19 cellular contexts compared by ENCODE assay signal in the genomic region with DNA sequence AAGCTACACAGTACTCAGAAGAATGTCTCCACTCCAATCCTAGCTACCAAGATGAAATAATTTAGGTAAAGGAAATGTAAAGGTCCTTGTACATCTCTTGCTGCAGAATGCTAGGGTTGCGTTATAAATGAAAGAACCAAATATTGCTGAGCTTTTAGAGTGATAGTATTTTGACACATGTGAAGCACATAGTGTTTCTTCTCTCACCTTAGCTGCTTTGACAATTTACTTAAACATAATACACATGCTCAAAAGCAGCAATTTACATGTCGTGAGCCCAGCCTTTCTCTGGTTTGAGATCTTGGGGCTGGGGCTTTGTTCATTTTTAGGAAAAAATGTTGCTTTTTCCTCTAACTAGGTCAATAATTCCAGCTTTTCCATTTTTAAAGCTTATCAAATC.
DNase-seq lines count a peak whose midpoint lies in the region; ATAC-seq, FAIRE-seq and TF ChIP-seq lines count a peak whose summit lies in the region.
"Had no signal": no experiment of that assay in that cellular context is flagged by ENCODE, and none has a peak within 500 bp of the region (broad histone marks: within the 10 kb centered on the region; RNA-seq: fewer than 3 reads in every experiment).

No MANE protein-coding gene starts in this region.

- TF ChIP-seq CTCF in fibroblast of lung (conservative IDR thresholded peaks at IDR 0.05 in 1 of 2, IDR thresholded peaks at IDR 0.05 in 1 of 2; ENCODE audit: low read depth in 1 of 2, low read length in 2 of 2) = no peak
- no peak for TF ChIP-seq CTCF in nephron (IDR thresholded peaks at IDR 0.05; ENCODE audit: unreplicated experiment in 3 of 3)
- TF ChIP-seq CTCF in sigmoid colon (IDR thresholded peaks at IDR 0.05) = no peak
- TF ChIP-seq CTCF in WERI-Rb-1 (IDR thresholded peaks at IDR 0.05; ENCODE audit: low read depth, low read length) = no peak
- TF ChIP-seq CTCF in pancreas (IDR thresholded peaks at IDR 0.05) = no peak
- no peak for TF ChIP-seq CTCF in left lung (IDR thresholded peaks at IDR 0.05)

- H3K36me3 ChIP-seq in SK-N-MC (ENCODE audit: insufficient read depth, low read length) = no peaks in the 10 kb centered on the region
- no peaks in the 10 kb centered on the region for H3K36me3 ChIP-seq in fibroblast of lung (ENCODE audit: control insufficient read depth, insufficient read depth, low read length)
- no peaks in the 10 kb centered on the region for H3K36me3 ChIP-seq in sigmoid colon
- no peaks in the 10 kb centered on the region for H3K36me3 ChIP-seq in WERI-Rb-1
- H3K36me3 ChIP-seq in pancreas = no peaks in the 10 kb centered on the region
- H3K36me3 ChIP-seq in left lung = no peaks in the 10 kb centered on the region

- ATAC-seq in pancreas (no peak), left lung (no peak)

- peak overlapping the region; percentile 35 for H3K4me2 ChIP-seq in fibroblast of lung (ENCODE audit: extremely low read depth, insufficient read depth, low read length)

- TF ChIP-seq EP300 in sigmoid colon (IDR thresholded peaks at IDR 0.05) = no peak

- no peak for TF ChIP-seq POLR2A in sigmoid colon (IDR thresholded peaks at IDR 0.05)

- DNase-seq in SK-N-MC (ENCODE audit: low read depth, low spot score) (no peak), fibroblast of lung (ENCODE audit: low read depth in 2 of 2) (no peak), sigmoid colon (no peak), WERI-Rb-1 (no peak), pancreas (no peak), NCI-H146 treated with DMSO at 0.1 percent for 48 hours (lab: John Stamatoyannopoulos, UW; ENCODE audit: unreplicated experiment) (no peak), left lung (no peak)
- DNase-seq: GF-D8, HFFc6, KBM-7, NCI-H1417 treated with DMSO at 0.1 percent for 48 hours, NCI-H2081, SHP77 had no signal

- no peaks in the 10 kb centered on the region for H3K79me2 ChIP-seq in fibroblast of lung (ENCODE audit: control insufficient read depth, insufficient read depth, low read length)

- 78 to 80% methylated on average over 2 of the region's 2 CpGs for WGBS in sigmoid colon, 2 donors
- 90 to 95% methylated on average over 2 of the region's 2 CpGs for WGBS in pancreas, 2 donors

- H3K4me3 Mint-ChIP-seq in nephron = peak overlapping the region; percentile 18 to 55 (median 53)

- H3K9me3 ChIP-seq in SK-N-MC (ENCODE audit: low read depth, low read length) (no peaks in the 10 kb centered on the region), fibroblast of lung (ENCODE audit: control insufficient read depth, insufficient read depth, low read depth, low read length) (no peaks in the 10 kb centered on the region), sigmoid colon (no peaks in the 10 kb centered on the region), WERI-Rb-1 (ENCODE audit: severe bottlenecking) (no peaks in the 10 kb centered on the region), pancreas (no peaks in the 10 kb centered on the region), left lung (no peaks in the 10 kb centered on the region)

- peak overlapping the region; percentile 65; the same call in 1 of the 2 replicates for H3K4me3 ChIP-seq in SK-N-MC
- H3K4me3 ChIP-seq in fibroblast of lung (replicated peaks in 1 of 4; ENCODE audit: control extremely low read depth in 1 of 4, insufficient read depth in 1 of 4, low read depth in 3 of 4, low read length in 4 of 4) = no peak overlapping the region
- H3K4me3 ChIP-seq in sigmoid colon = no peak overlapping the region
- no peak overlapping the region for H3K4me3 ChIP-seq in WERI-Rb-1 (ENCODE audit: low read depth, low read length)
- H3K4me3 ChIP-seq in pancreas = no peak overlapping the region
- H3K4me3 ChIP-seq in left lung = no peak overlapping the region

- peaks cover 69% of the 10 kb centered on the region for H3K4me1 Mint-ChIP-seq in nephron

- H3K27ac ChIP-seq in SK-N-MC (peak overlapping the region; percentile 75), fibroblast of lung (ENCODE audit: insufficient read depth, low read length) (no peak overlapping the region), sigmoid colon (peak overlapping the region; percentile 76 to 91 (median 85)), WERI-Rb-1 (no peak overlapping the region), pancreas (no peak overlapping the region), left lung (peak overlapping the region in 1 of 2 donors; percentile 58)
- H3K27ac ChIP-seq: C4-2B had no signal

- peak overlapping the region; percentile 42 for H3K9ac ChIP-seq in SK-N-MC (ENCODE audit: insufficient read length)
- H3K9ac ChIP-seq in fibroblast of lung (ENCODE audit: insufficient read depth, low read length) = no peak overlapping the region

- H3K4me1 ChIP-seq in fibroblast of lung (ENCODE audit: control insufficient read depth, extremely low read depth, insufficient read depth, low read length) (no peaks in the 10 kb centered on the region), sigmoid colon (peaks cover 3 to 85% (median 70%) of the 10 kb centered on the region in 4 donors), pancreas (peaks cover 0 to 5% (median 0%) of the 10 kb centered on the region in 3 donors), left lung (no peaks in the 10 kb centered on the region)

- peaks cover 3% of the 10 kb centered on the region for H3K36me3 Mint-ChIP-seq in nephron (ENCODE audit: low read depth)

- H3K27me3 ChIP-seq in fibroblast of lung (ENCODE audit: control insufficient read depth, insufficient read depth, low read length) (no peaks in the 10 kb centered on the region), sigmoid colon (no peaks in the 10 kb centered on the region), WERI-Rb-1 (ENCODE audit: insufficient read depth, low read depth, severe bottlenecking) (peaks cover 4% of the 10 kb centered on the region), pancreas (no peaks in the 10 kb centered on the region), left lung (no peaks in the 10 kb centered on the region)

- no peaks in the 10 kb centered on the region for H3K9me3 Mint-ChIP-seq in nephron
- H3K9me3 Mint-ChIP-seq: HFFc6 had no signal

- H2AFZ ChIP-seq in fibroblast of lung (ENCODE audit: low read length) = peak overlapping the region; percentile 35

- no peaks in the 10 kb centered on the region for H4K20me1 ChIP-seq in fibroblast of lung (ENCODE audit: control insufficient read depth, extremely low read depth, insufficient read depth, low read length)

- intact Hi-C loops in sigmoid colon (cut with DNase I) (loop anchor here (5.0 to 10.0 kb wide), 5 partner anchors 53 to 1146 kb away; no protein-coding TSS in a partner anchor), pancreas (cut with DNase I) (no loop called here), left lung (cut with DNase I) (loop anchor here in 1 of 2 donors (10.0 kb wide), 1 partner anchor 114 kb away; no protein-coding TSS in a partner anchor)

- no peak for FAIRE-seq in pancreas (lab: Jason Lieb, UNC)
- FAIRE-seq: GM12891, GM18507, H1, RCC 7860 had no signal

- H3K27me3 Mint-ChIP-seq in nephron (ENCODE audit: low read depth) = no peaks in the 10 kb centered on the region

- peak overlapping the region; percentile 84 to 99 (median 97) for H3K27ac Mint-ChIP-seq in nephron
- H3K27ac Mint-ChIP-seq: HFFc6 had no signal

Comparison
In these comparisons a context has a peak if more than half of its experiments do, and no peak if none do; other contexts are left out.
1. H3K27ac ChIP-seq: peak in SK-N-MC (single experiment) and sigmoid colon (4 of 4); none in fibroblast of lung (single experiment), WERI-Rb-1 (single experiment) and pancreas (0 of 4).